In genomic region chr11:4111834-4112233, GRCh38 we compare ENCODE assay signal across 27 cellular contexts. TPM values are rescaled to one million over a fixed set of nuclear protein-coding genes. Genes with fewer than 3 reads are reported as not detected.
A peak's percentile ranks its signal among the peaks of the same experiment; 100 is the strongest.
DNase-seq lines count a peak whose midpoint lies in the region; ATAC-seq, FAIRE-seq and TF ChIP-seq lines count a peak whose summit lies in the region.
"Had no signal": no experiment of that assay in that cellular context is flagged by ENCODE, and none has a peak within 500 bp of the region (broad histone marks: within the 10 kb centered on the region; RNA-seq: fewer than 3 reads in every experiment).

No MANE protein-coding gene starts in this region.

- H3K4me3 Mint-ChIP-seq in activated naive CD8-positive, alpha-beta T cell treated with anti-CD3 and anti-CD28 coated beads for 36 hours: no peak overlapping the region
- no peak overlapping the region for H3K4me3 Mint-ChIP-seq in activated naive CD8-positive, alpha-beta T cell treated with anti-CD3 and anti-CD28 coated beads, Interleukin-2, amount 50 U/mL, for 24 hours
- H3K4me3 Mint-ChIP-seq in activated T-helper 2 cell treated with anti-CD3 and anti-CD28 coated beads, Interferon-gamma antibody, Interleukin-2, Interleukin-4, amounts not matched to agents 10 μg/mL and 5 μg/mL and 100 μg/mL, durations not matched to agents 14 hours and 24 hours and 36 hours (ENCODE audit: low read depth): no peak overlapping the region
- H3K4me3 Mint-ChIP-seq: B cell; CD4-positive, alpha-beta T cell; CD8-positive, alpha-beta T cell had no signal

- peak overlapping the region; percentile 42 for H3K27ac Mint-ChIP-seq in activated naive CD8-positive, alpha-beta T cell treated with anti-CD3 and anti-CD28 coated beads for 36 hours
- H3K27ac Mint-ChIP-seq in activated naive CD8-positive, alpha-beta T cell treated with anti-CD3 and anti-CD28 coated beads, Interleukin-2, amount 50 U/mL, for 24 hours: no peak overlapping the region
- H3K27ac Mint-ChIP-seq in activated T-helper 2 cell treated with anti-CD3 and anti-CD28 coated beads, Interferon-gamma antibody, Interleukin-2, Interleukin-4, amounts not matched to agents 10 μg/mL and 5 μg/mL and 100 μg/mL, durations not matched to agents 14 hours and 24 hours and 36 hours: peak overlapping the region; percentile 46
- H3K27ac Mint-ChIP-seq: B cell; CD4-positive, alpha-beta T cell; CD8-positive, alpha-beta T cell had no signal

- POLR2A ChIA-PET in HEK293 (lab: Yijun Ruan, JAX): no interaction called here

- no peak for FAIRE-seq in frontal cortex (lab: Jason Lieb, UNC)
- FAIRE-seq: A204.1, GM12878, GM12892, GM18507 had no signal

- peaks cover 38 to 91% of the 10 kb centered on the region in 2 experiments for H3K36me3 ChIP-seq in HEK293 (ENCODE audit: control insufficient read depth in 2 of 2, insufficient read depth in 1 of 2, low read length in 2 of 2)

- H3K27ac ChIP-seq in HEK293 (ENCODE audit: extremely low read depth, low read depth, low read length): no peak overlapping the region
- H3K27ac ChIP-seq: C4-2B had no signal

- H3K9me3 ChIP-seq in HEK293 (ENCODE audit: control insufficient read depth, insufficient read depth, low read depth, low read length): no peaks in the 10 kb centered on the region
- H3K9me3 ChIP-seq: BLaER1 treated with 17β-estradiol and CSF1 and Interleukin-3, amounts not matched to agents 10 nM and 100 nM had no signal

- TF ChIP-seq CTCF in HEK293 (tag by site-specific recombination; IDR thresholded peaks at IDR 0.05): no peak

- H3K27me3 Mint-ChIP-seq in activated naive CD8-positive, alpha-beta T cell treated with anti-CD3 and anti-CD28 coated beads for 36 hours: no peaks in the 10 kb centered on the region
- H3K27me3 Mint-ChIP-seq in activated naive CD8-positive, alpha-beta T cell treated with anti-CD3 and anti-CD28 coated beads, Interleukin-2, amount 50 U/mL, for 24 hours: no peaks in the 10 kb centered on the region
- H3K27me3 Mint-ChIP-seq in activated T-helper 2 cell treated with anti-CD3 and anti-CD28 coated beads, Interferon-gamma antibody, Interleukin-2, Interleukin-4, amounts not matched to agents 10 μg/mL and 5 μg/mL and 100 μg/mL, durations not matched to agents 14 hours and 24 hours and 36 hours (ENCODE audit: low read depth): no peaks in the 10 kb centered on the region
- H3K27me3 Mint-ChIP-seq: B cell; CD4-positive, alpha-beta T cell had no signal

- H3K4me3 ChIP-seq in HEK293 (ENCODE audit: low read depth, low read length): no peak overlapping the region
- H3K4me3 ChIP-seq: BLaER1 treated with 17β-estradiol and CSF1 and Interleukin-3, amounts not matched to agents 10 nM and 100 nM; GM12878 had no signal

- H3K9me3 Mint-ChIP-seq in activated naive CD8-positive, alpha-beta T cell treated with anti-CD3 and anti-CD28 coated beads for 36 hours: no peaks in the 10 kb centered on the region
- no peaks in the 10 kb centered on the region for H3K9me3 Mint-ChIP-seq in activated naive CD8-positive, alpha-beta T cell treated with anti-CD3 and anti-CD28 coated beads, Interleukin-2, amount 50 U/mL, for 24 hours
- no peaks in the 10 kb centered on the region for H3K9me3 Mint-ChIP-seq in activated T-helper 2 cell treated with anti-CD3 and anti-CD28 coated beads, Interferon-gamma antibody, Interleukin-2, Interleukin-4, amounts not matched to agents 10 μg/mL and 5 μg/mL and 100 μg/mL, durations not matched to agents 14 hours and 24 hours and 36 hours
- H3K9me3 Mint-ChIP-seq: CD4-positive, alpha-beta T cell; CD8-positive, alpha-beta T cell had no signal

- CTCF ChIA-PET in HEK293 (lab: Yijun Ruan, JAX): no interaction called here

- H3K4me1 ChIP-seq in HEK293 (ENCODE audit: control insufficient read depth, insufficient read depth, low read length): no peaks in the 10 kb centered on the region
- H3K4me1 ChIP-seq: BLaER1 treated with 17β-estradiol and CSF1 and Interleukin-3, amounts not matched to agents 10 nM and 100 nM had no signal

- peaks cover 38% of the 10 kb centered on the region for H3K36me3 Mint-ChIP-seq in activated naive CD8-positive, alpha-beta T cell treated with anti-CD3 and anti-CD28 coated beads for 36 hours
- H3K36me3 Mint-ChIP-seq in activated naive CD8-positive, alpha-beta T cell treated with anti-CD3 and anti-CD28 coated beads, Interleukin-2, amount 50 U/mL, for 24 hours (ENCODE audit: low read depth): peaks cover 58% of the 10 kb centered on the region
- H3K36me3 Mint-ChIP-seq in activated T-helper 2 cell treated with anti-CD3 and anti-CD28 coated beads, Interferon-gamma antibody, Interleukin-2, Interleukin-4, amounts not matched to agents 10 μg/mL and 5 μg/mL and 100 μg/mL, durations not matched to agents 14 hours and 24 hours and 36 hours (ENCODE audit: low read depth): peaks cover 74% of the 10 kb centered on the region

- H3K4me1 Mint-ChIP-seq in activated naive CD8-positive, alpha-beta T cell treated with anti-CD3 and anti-CD28 coated beads for 36 hours: peaks cover 5% of the 10 kb centered on the region
- H3K4me1 Mint-ChIP-seq in activated naive CD8-positive, alpha-beta T cell treated with anti-CD3 and anti-CD28 coated beads, Interleukin-2, amount 50 U/mL, for 24 hours: peaks cover 2% of the 10 kb centered on the region
- peaks cover 10% of the 10 kb centered on the region for H3K4me1 Mint-ChIP-seq in activated T-helper 2 cell treated with anti-CD3 and anti-CD28 coated beads, Interferon-gamma antibody, Interleukin-2, Interleukin-4, amounts not matched to agents 10 μg/mL and 5 μg/mL and 100 μg/mL, durations not matched to agents 14 hours and 24 hours and 36 hours (ENCODE audit: low read depth)
- H3K4me1 Mint-ChIP-seq: B cell had no signal

- no peak for ATAC-seq in activated naive CD8-positive, alpha-beta T cell treated with anti-CD3 and anti-CD28 coated beads, Interleukin-2, amount 50 U/mL, for 24 hours
- ATAC-seq in GM21526 (IDR thresholded peaks at IDR 0.05; ENCODE audit: low FRiP score, unreplicated experiment) (no peak), HG02763 (IDR thresholded peaks at IDR 0.05; ENCODE audit: unreplicated experiment) (no peak)
- ATAC-seq: CD8-positive, alpha-beta T cell; GM12878 had no signal

- DNase-seq in activated naive CD8-positive, alpha-beta T cell treated with anti-CD3 and anti-CD28 coated beads for 36 hours: no peak
- no peak for DNase-seq in activated naive CD8-positive, alpha-beta T cell treated with anti-CD3 and anti-CD28 coated beads, Interleukin-2, amount 50 U/mL, for 24 hours
- DNase-seq in activated T-helper 2 cell treated with anti-CD3 and anti-CD28 coated beads, Interferon-gamma antibody, Interleukin-2, Interleukin-4, amounts not matched to agents 10 μg/mL and 5 μg/mL and 100 μg/mL, durations not matched to agents 14 hours and 24 hours and 36 hours (ENCODE audit: low spot score): no peak
- DNase-seq in frontal cortex (ENCODE audit: low spot score in 2 of 2): no peak
- DNase-seq: 8988T; ACHN; AML-193; CD4-positive, alpha-beta T cell; CD8-positive, alpha-beta T cell; COR-L47; DMS 273 treated with DMSO at 0.1 percent for 48 hours; DMS153; DMS53; DMS79; DND-41; EL; GDM1 had no signal

- intact Hi-C loops in activated T-helper 2 cell treated with anti-CD3 and anti-CD28 coated beads, Interferon-gamma antibody, Interleukin-2, Interleukin-4, amounts not matched to agents 10 μg/mL and 5 μg/mL and 100 μg/mL, durations not matched to agents 14 hours and 24 hours and 36 hours (cut with micrococcal nuclease): no loop called here

TF ChIP-seq in HEK293, 187 proteins besides CTCF, POLR2A, EP300 and RAD21 (continues in another document):
- TF ChIP-seq EGR2 (tag by site-specific recombination; IDR thresholded peaks at IDR 0.05; ENCODE audit: low read depth): peak; percentile 56; the same call in 1 of the 2 replicates
- TF ChIP-seq ZNF391 (tag by site-specific recombination; IDR thresholded peaks at IDR 0.05; ENCODE audit: borderline replicate concordance, low read depth): no peak
- TF ChIP-seq ZFHX2 (tag by site-specific recombination; conservative IDR thresholded peaks at IDR 0.05): peak; percentile 55
- no peak for TF ChIP-seq PRDM4 (tag by site-specific recombination; IDR thresholded peaks at IDR 0.05)
- TF ChIP-seq RBAK (tag by site-specific recombination; IDR thresholded peaks at IDR 0.05): no peak
- no peak for TF ChIP-seq PBX3 (CRISPR knock-in tag; IDR thresholded peaks at IDR 0.05)
- TF ChIP-seq TCF7L2 (IDR thresholded peaks at IDR 0.05; ENCODE audit: borderline replicate concordance, low read depth, low read length): no peak

RNA-seq across cellular contexts. Expression of gene RRM1, which starts 17.2 kb away (rescaled TPM):
- total RNA-seq in activated naive CD8-positive, alpha-beta T cell treated with anti-CD3 and anti-CD28 coated beads for 36 hours: 100 to 1,000 TPM; 217 to 237 TPM
- 142 and 146 TPM in 2 replicates for total RNA-seq in activated T-helper 2 cell treated with anti-CD3 and anti-CD28 coated beads, Interferon-gamma antibody, Interleukin-2, Interleukin-4, amounts not matched to agents 10 μg/mL and 5 μg/mL and 100 μg/mL, durations not matched to agents 14 hours and 24 hours and 36 hours
- 77.5 TPM for total RNA-seq in frontal cortex
